Comparison of ENCODE assay signal across 1 cellular context in genomic region chr19:49580264-49581006, GRCh38.
A peak's percentile ranks its signal among the peaks of the same experiment; 100 is the strongest.
TF ChIP-seq lines count a peak whose summit lies in the region.

A gene with protein sequence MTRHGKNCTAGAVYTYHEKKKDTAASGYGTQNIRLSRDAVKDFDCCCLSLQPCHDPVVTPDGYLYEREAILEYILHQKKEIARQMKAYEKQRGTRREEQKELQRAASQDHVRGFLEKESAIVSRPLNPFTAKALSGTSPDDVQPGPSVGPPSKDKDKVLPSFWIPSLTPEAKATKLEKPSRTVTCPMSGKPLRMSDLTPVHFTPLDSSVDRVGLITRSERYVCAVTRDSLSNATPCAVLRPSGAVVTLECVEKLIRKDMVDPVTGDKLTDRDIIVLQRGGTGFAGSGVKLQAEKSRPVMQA (minus strand): TSS chr19:49580556. CDS start chr19:49560691, 19,865 bp downstream.

TF ChIP-seq in HepG2, 621 proteins besides CTCF, POLR2A, EP300 and RAD21 (continued from another document and continues in another):
- TF ChIP-seq HNF1A (IDR thresholded peaks at IDR 0.05; ENCODE audit: low read depth) (peak; percentile 66), HNF1A (CRISPR knock-in tag; IDR thresholded peaks at IDR 0.05; ENCODE audit: borderline replicate concordance) (peak; percentile 20; the same call in 1 of the 2 replicates), SMARCC2 (IDR thresholded peaks at IDR 0.05) (no peak), SP2 (CRISPR knock-in tag; IDR thresholded peaks at IDR 0.05) (peak; percentile 82), MIER2 (CRISPR knock-in tag; IDR thresholded peaks at IDR 0.05) (0 out of 2 replicates have a peak, but pooled peaks have one; percentile 71), SKI (IDR thresholded peaks at IDR 0.05; ENCODE audit: partially characterized antibody) (peak; percentile 14), ZNF597 (CRISPR knock-in tag; IDR thresholded peaks at IDR 0.05) (no peak), RARG (CRISPR knock-in tag; IDR thresholded peaks at IDR 0.05; ENCODE audit: low read depth) (0 out of 2 replicates have a peak, but pooled peaks have one; percentile 22), TFAP4 (IDR thresholded peaks at IDR 0.05; ENCODE audit: borderline replicate concordance, low read depth) (peak; percentile 38; the same call in 1 of the 2 replicates), SPEN (CRISPR knock-in tag; IDR thresholded peaks at IDR 0.05; ENCODE audit: low read depth) (peak; percentile 77), ZKSCAN1 (IDR thresholded peaks at IDR 0.05; ENCODE audit: low read length) (no peak; the same call in 1 of the 2 replicates), ZNF441 (CRISPR knock-in tag; IDR thresholded peaks at IDR 0.05; ENCODE audit: borderline replicate concordance) (0 out of 2 replicates have a peak, but pooled peaks have one; percentile 32), ZNF790 (CRISPR knock-in tag; IDR thresholded peaks at IDR 0.05; ENCODE audit: borderline replicate concordance) (no peak), SMARCE1 (IDR thresholded peaks at IDR 0.05; ENCODE audit: borderline replicate concordance) (no peak), GTF2F1 (IDR thresholded peaks at IDR 0.05; ENCODE audit: low read length) (no peak), ZFP1 (CRISPR knock-in tag; IDR thresholded peaks at IDR 0.05) (no peak; the same call in none of the 2 replicates), RFXANK (CRISPR knock-in tag; IDR thresholded peaks at IDR 0.05) (peak; percentile 81), ZBTB39 (CRISPR knock-in tag; IDR thresholded peaks at IDR 0.05) (no peak), PAXIP1 (CRISPR knock-in tag; conservative IDR thresholded peaks at IDR 0.05) (peak; percentile 48; the same call in 1 of the 2 replicates), ZNF674 (CRISPR knock-in tag; IDR thresholded peaks at IDR 0.05; ENCODE audit: low read depth) (no peak), SIX4 (CRISPR knock-in tag; IDR thresholded peaks at IDR 0.05) (peak; percentile 59), HNRNPLL (IDR thresholded peaks at IDR 0.05; ENCODE audit: low read depth, low read length, poor library complexity, severe bottlenecking) (no peak), ZNF3 (CRISPR knock-in tag; IDR thresholded peaks at IDR 0.05) (0 out of 2 replicates have a peak, but pooled peaks have one; percentile 61), ZBTB43 (CRISPR knock-in tag; conservative IDR thresholded peaks at IDR 0.05) (no peak), ZNF136 (CRISPR knock-in tag; IDR thresholded peaks at IDR 0.05; ENCODE audit: low read depth) (peak; percentile 85; the same call in 1 of the 2 replicates), ZNF333 (CRISPR knock-in tag; IDR thresholded peaks at IDR 0.05; ENCODE audit: borderline replicate concordance) (no peak), HCFC1 (IDR thresholded peaks at IDR 0.05; ENCODE audit: low read depth, low read length) (peak; percentile 97), SRSF1 (optimal IDR thresholded peaks at IDR 0.05; ENCODE audit: low read depth, low read length) (no peak), BRD4 (CRISPR knock-in tag; IDR thresholded peaks at IDR 0.05) (no peak), ZNF382 (CRISPR knock-in tag; IDR thresholded peaks at IDR 0.05; ENCODE audit: borderline replicate concordance) (no peak), PITX1 (CRISPR knock-in tag; IDR thresholded peaks at IDR 0.05) (no peak), SAP130 (CRISPR knock-in tag; IDR thresholded peaks at IDR 0.05; ENCODE audit: low read depth) (peak; percentile 95), FOXA1 (IDR thresholded peaks at IDR 0.05) (no peak), FOXA1 (CRISPR knock-in tag; IDR thresholded peaks at IDR 0.05) (no peak), SIN3B (IDR thresholded peaks at IDR 0.05; ENCODE audit: low read length) (peak; percentile 76), ZNF841 (CRISPR knock-in tag; IDR thresholded peaks at IDR 0.05; ENCODE audit: borderline replicate concordance) (no peak), ZNF556 (CRISPR knock-in tag; IDR thresholded peaks at IDR 0.05; ENCODE audit: borderline replicate concordance) (peak; percentile 83; the same call in 1 of the 2 replicates), TMF1 (CRISPR knock-in tag; IDR thresholded peaks at IDR 0.05; ENCODE audit: low read depth) (no peak; the same call in 1 of the 2 replicates)
- TF ChIP-seq, protein P1, sequence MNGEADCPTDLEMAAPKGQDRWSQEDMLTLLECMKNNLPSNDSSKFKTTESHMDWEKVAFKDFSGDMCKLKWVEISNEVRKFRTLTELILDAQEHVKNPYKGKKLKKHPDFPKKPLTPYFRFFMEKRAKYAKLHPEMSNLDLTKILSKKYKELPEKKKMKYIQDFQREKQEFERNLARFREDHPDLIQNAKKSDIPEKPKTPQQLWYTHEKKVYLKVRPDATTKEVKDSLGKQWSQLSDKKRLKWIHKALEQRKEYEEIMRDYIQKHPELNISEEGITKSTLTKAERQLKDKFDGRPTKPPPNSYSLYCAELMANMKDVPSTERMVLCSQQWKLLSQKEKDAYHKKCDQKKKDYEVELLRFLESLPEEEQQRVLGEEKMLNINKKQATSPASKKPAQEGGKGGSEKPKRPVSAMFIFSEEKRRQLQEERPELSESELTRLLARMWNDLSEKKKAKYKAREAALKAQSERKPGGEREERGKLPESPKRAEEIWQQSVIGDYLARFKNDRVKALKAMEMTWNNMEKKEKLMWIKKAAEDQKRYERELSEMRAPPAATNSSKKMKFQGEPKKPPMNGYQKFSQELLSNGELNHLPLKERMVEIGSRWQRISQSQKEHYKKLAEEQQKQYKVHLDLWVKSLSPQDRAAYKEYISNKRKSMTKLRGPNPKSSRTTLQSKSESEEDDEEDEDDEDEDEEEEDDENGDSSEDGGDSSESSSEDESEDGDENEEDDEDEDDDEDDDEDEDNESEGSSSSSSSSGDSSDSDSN (CRISPR knock-in tag; IDR thresholded peaks at IDR 0.05), result no peak
- TF ChIP-seq, protein P2, sequence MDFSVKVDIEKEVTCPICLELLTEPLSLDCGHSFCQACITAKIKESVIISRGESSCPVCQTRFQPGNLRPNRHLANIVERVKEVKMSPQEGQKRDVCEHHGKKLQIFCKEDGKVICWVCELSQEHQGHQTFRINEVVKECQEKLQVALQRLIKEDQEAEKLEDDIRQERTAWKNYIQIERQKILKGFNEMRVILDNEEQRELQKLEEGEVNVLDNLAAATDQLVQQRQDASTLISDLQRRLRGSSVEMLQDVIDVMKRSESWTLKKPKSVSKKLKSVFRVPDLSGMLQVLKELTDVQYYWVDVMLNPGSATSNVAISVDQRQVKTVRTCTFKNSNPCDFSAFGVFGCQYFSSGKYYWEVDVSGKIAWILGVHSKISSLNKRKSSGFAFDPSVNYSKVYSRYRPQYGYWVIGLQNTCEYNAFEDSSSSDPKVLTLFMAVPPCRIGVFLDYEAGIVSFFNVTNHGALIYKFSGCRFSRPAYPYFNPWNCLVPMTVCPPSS (IDR thresholded peaks at IDR 0.05), result no peak
- TF ChIP-seq, protein P3, sequence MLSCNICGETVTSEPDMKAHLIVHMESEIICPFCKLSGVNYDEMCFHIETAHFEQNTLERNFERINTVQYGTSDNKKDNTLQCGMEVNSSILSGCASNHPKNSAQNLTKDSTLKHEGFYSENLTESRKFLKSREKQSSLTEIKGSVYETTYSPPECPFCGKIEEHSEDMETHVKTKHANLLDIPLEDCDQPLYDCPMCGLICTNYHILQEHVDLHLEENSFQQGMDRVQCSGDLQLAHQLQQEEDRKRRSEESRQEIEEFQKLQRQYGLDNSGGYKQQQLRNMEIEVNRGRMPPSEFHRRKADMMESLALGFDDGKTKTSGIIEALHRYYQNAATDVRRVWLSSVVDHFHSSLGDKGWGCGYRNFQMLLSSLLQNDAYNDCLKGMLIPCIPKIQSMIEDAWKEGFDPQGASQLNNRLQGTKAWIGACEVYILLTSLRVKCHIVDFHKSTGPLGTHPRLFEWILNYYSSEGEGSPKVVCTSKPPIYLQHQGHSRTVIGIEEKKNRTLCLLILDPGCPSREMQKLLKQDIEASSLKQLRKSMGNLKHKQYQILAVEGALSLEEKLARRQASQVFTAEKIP (CRISPR knock-in tag; IDR thresholded peaks at IDR 0.05; ENCODE audit: borderline replicate concordance), result no peak
- TF ChIP-seq, protein P4, sequence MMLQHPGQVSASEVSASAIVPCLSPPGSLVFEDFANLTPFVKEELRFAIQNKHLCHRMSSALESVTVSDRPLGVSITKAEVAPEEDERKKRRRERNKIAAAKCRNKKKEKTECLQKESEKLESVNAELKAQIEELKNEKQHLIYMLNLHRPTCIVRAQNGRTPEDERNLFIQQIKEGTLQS (CRISPR knock-in tag; IDR thresholded peaks at IDR 0.05), result 0 out of 2 replicates have a peak, but pooled peaks have one; percentile 12
